Comparison of ENCODE assay signal across 15 cellular contexts in genomic region chr16:84930298-84931106, GRCh38.
DNase-seq lines count a peak whose midpoint lies in the region; ATAC-seq and TF ChIP-seq lines count a peak whose summit lies in the region.
"Had no signal": no experiment of that assay in that cellular context is flagged by ENCODE, and none has a peak within 500 bp of the region (broad histone marks: within the 10 kb centered on the region; RNA-seq: fewer than 3 reads in every experiment).

No MANE protein-coding gene starts in this region.

- H3K9me3 ChIP-seq in mesenchymal stem cell (ENCODE audit: control insufficient read depth, low read length) (no peaks in the 10 kb centered on the region), upper lobe of right lung (no peaks in the 10 kb centered on the region), A673 (ENCODE audit: low read depth, low read length, poor library complexity, severe bottlenecking) (no peaks in the 10 kb centered on the region)
- H3K9me3 ChIP-seq: pancreas had no signal

- TF ChIP-seq CTCF in upper lobe of right lung (IDR thresholded peaks at IDR 0.05) (no peak), A673 (conservative IDR thresholded peaks at IDR 0.05; ENCODE audit: low read depth, low read length) (no peak)

- no peak overlapping the region for H2BK120ac ChIP-seq in mesenchymal stem cell (ENCODE audit: low read depth, low read length)

- POLR2A ChIA-PET in A673 (lab: Charles Lee; ENCODE audit: low non-redundant PET): no interaction called here

- no peak overlapping the region for H2AK5ac ChIP-seq in mesenchymal stem cell (ENCODE audit: low read length, severe bottlenecking)

- no peaks in the 10 kb centered on the region for H3K27me3 ChIP-seq in mesenchymal stem cell (ENCODE audit: control insufficient read depth in 1 of 2, insufficient read depth in 1 of 2, low read length in 2 of 2)
- no peaks in the 10 kb centered on the region for H3K27me3 ChIP-seq in upper lobe of right lung
- H3K27me3 ChIP-seq in A673 (replicated peaks; ENCODE audit: insufficient read depth, low read depth, low read length, poor library complexity): no peaks in the 10 kb centered on the region
- H3K27me3 ChIP-seq: pancreas had no signal

- H3K18ac ChIP-seq in mesenchymal stem cell (ENCODE audit: low read depth in 1 of 2, low read length in 2 of 2): no peak overlapping the region

- H3K23ac ChIP-seq in mesenchymal stem cell (ENCODE audit: low read length in 2 of 2): no peak overlapping the region

- no peak overlapping the region for H3K4me3 Mint-ChIP-seq in activated naive CD4-positive, alpha-beta T cell treated with anti-CD3 and anti-CD28 coated beads, Interleukin-2, amount 50 U/mL, for 24 hours
- no peak overlapping the region for H3K4me3 Mint-ChIP-seq in activated T-helper 1 cell treated with anti-CD3 and anti-CD28 coated beads, Interleukin-12 subunit alpha, Interleukin-12 subunit beta, Interleukin-2, Interleukin-4 antibody, amounts not matched to agents 30 ng/mL and 10 ng/mL and 1 ng/mL, durations not matched to agents 14 hours and 24 hours and 36 hours
- H3K4me3 Mint-ChIP-seq: T-helper 2 cell treated with Interferon-gamma antibody and Interleukin-4, amounts not matched to agents 5 μg/mL and 100 μg/mL, for 36 hours had no signal

- DNase-seq in activated naive CD4-positive, alpha-beta T cell treated with anti-CD3 and anti-CD28 coated beads, Interleukin-2, amount 50 U/mL, for 16 hours: no peak
- no peak for DNase-seq in activated T-helper 1 cell treated with anti-CD3 and anti-CD28 coated beads, Interleukin-12 subunit alpha, Interleukin-12 subunit beta, Interleukin-2, Interleukin-4 antibody, amounts not matched to agents 30 ng/mL and 10 ng/mL and 1 ng/mL, durations not matched to agents 14 hours and 24 hours and 36 hours (ENCODE audit: low spot score)
- DNase-seq in mesenchymal stem cell (no peak), upper lobe of right lung (no peak), A673 (ENCODE audit: low spot score) (no peak), T1000 (lab: John Stamatoyannopoulos, UW) (no peak)
- no peak for DNase-seq in stimulated activated naive CD4-positive, alpha-beta T cell (lab: John Stamatoyannopoulos, UW)
- DNase-seq: activated CD4-positive, CD25-positive, alpha-beta regulatory T cell treated with anti-CD3 and anti-CD28 coated beads, Interleukin-2, amount 50 U/mL, for 72 hours; aorta; NCI-H1694 treated with DMSO at 0.1 percent for 48 hours; NCI-H446 treated with DMSO at 0.1 percent for 48 hours; pancreas had no signal

- intact Hi-C loops in activated T-helper 1 cell treated with anti-CD3 and anti-CD28 coated beads, Interleukin-12 subunit alpha, Interleukin-12 subunit beta, Interleukin-2, Interleukin-4 antibody, amounts not matched to agents 30 ng/mL and 10 ng/mL and 1 ng/mL, durations not matched to agents 14 hours and 24 hours and 36 hours (cut with micrococcal nuclease): no loop called here
- intact Hi-C loops in upper lobe of right lung (cut with DNase I): no loop called here
- intact Hi-C loops in A673 (cut with micrococcal nuclease; ENCODE audit: unreplicated experiment): no loop called here

- H3K4ac ChIP-seq in mesenchymal stem cell (ENCODE audit: low read depth in 1 of 2, low read length in 2 of 2): no peak overlapping the region

- no peak overlapping the region for H3K27ac ChIP-seq in mesenchymal stem cell (ENCODE audit: low read length, poor library complexity, severe bottlenecking)
- H3K27ac ChIP-seq in upper lobe of right lung: no peak overlapping the region
- H3K27ac ChIP-seq in A673 (ENCODE audit: low read depth, low read length, poor library complexity, severe bottlenecking): no peak overlapping the region
- H3K27ac ChIP-seq: pancreas had no signal

- peak overlapping the region; percentile 63 for H3K9ac ChIP-seq in mesenchymal stem cell (ENCODE audit: low read length)

- CTCF ChIA-PET in A673 (lab: Charles Lee): no interaction called here

- no peak overlapping the region for H3K4me2 ChIP-seq in mesenchymal stem cell (ENCODE audit: low read length, poor library complexity, severe bottlenecking)

- H3K79me1 ChIP-seq in mesenchymal stem cell (replicated peaks; ENCODE audit: low read length, poor library complexity, severe bottlenecking): no peaks in the 10 kb centered on the region

- H3K4me1 ChIP-seq in mesenchymal stem cell (ENCODE audit: control insufficient read depth, insufficient read depth, low read depth, low read length) (peaks cover 15% of the 10 kb centered on the region), upper lobe of right lung (no peaks in the 10 kb centered on the region), A673 (ENCODE audit: insufficient read depth, low read length, poor library complexity, severe bottlenecking) (no peaks in the 10 kb centered on the region)

- H3K14ac ChIP-seq in mesenchymal stem cell (ENCODE audit: low read length in 2 of 2): peak overlapping the region in 1 of 2 experiments; percentile 75

- no peaks in the 10 kb centered on the region for H3K27me3 Mint-ChIP-seq in activated naive CD4-positive, alpha-beta T cell treated with anti-CD3 and anti-CD28 coated beads, Interleukin-2, amount 50 U/mL, for 24 hours
- peaks cover 7% of the 10 kb centered on the region for H3K27me3 Mint-ChIP-seq in activated T-helper 1 cell treated with anti-CD3 and anti-CD28 coated beads, Interleukin-12 subunit alpha, Interleukin-12 subunit beta, Interleukin-2, Interleukin-4 antibody, amounts not matched to agents 30 ng/mL and 10 ng/mL and 1 ng/mL, durations not matched to agents 14 hours and 24 hours and 36 hours (ENCODE audit: insufficient read depth)

- H3K9me3 Mint-ChIP-seq in activated naive CD4-positive, alpha-beta T cell treated with anti-CD3 and anti-CD28 coated beads, Interleukin-2, amount 50 U/mL, for 24 hours: no peaks in the 10 kb centered on the region
- H3K9me3 Mint-ChIP-seq in activated T-helper 1 cell treated with anti-CD3 and anti-CD28 coated beads, Interleukin-12 subunit alpha, Interleukin-12 subunit beta, Interleukin-2, Interleukin-4 antibody, amounts not matched to agents 30 ng/mL and 10 ng/mL and 1 ng/mL, durations not matched to agents 14 hours and 24 hours and 36 hours: no peaks in the 10 kb centered on the region
- H3K9me3 Mint-ChIP-seq: T-helper 2 cell treated with Interferon-gamma antibody and Interleukin-4, amounts not matched to agents 5 μg/mL and 100 μg/mL, for 36 hours had no signal

- BruUV-seq in A673 (replicated peaks; lab: Mats Ljungman, UMichigan): no TSS peak

- H2AFZ ChIP-seq in mesenchymal stem cell (ENCODE audit: low read depth, low read length): no peak overlapping the region

- H2BK15ac ChIP-seq in mesenchymal stem cell (ENCODE audit: low read depth, poor library complexity, severe bottlenecking): no peak overlapping the region

- ATAC-seq in upper lobe of right lung: peak; percentile 50
- ATAC-seq: left lobe of liver, pancreas had no signal

- WGBS in mesenchymal stem cell: 74% methylated on average over 5 of the region's 8 CpGs

- H3K36me3 ChIP-seq in mesenchymal stem cell (ENCODE audit: control insufficient read depth in 1 of 2, insufficient read depth in 2 of 2, low read depth in 1 of 2, low read length in 2 of 2) (no peaks in the 10 kb centered on the region), upper lobe of right lung (no peaks in the 10 kb centered on the region), A673 (ENCODE audit: insufficient read depth, low read length, poor library complexity, severe bottlenecking) (no peaks in the 10 kb centered on the region)
- H3K36me3 ChIP-seq: pancreas had no signal

- H2BK12ac ChIP-seq in mesenchymal stem cell (ENCODE audit: low read length in 2 of 2): no peak overlapping the region

- H3K27ac Mint-ChIP-seq in activated naive CD4-positive, alpha-beta T cell treated with anti-CD3 and anti-CD28 coated beads, Interleukin-2, amount 50 U/mL, for 24 hours: peak overlapping the region; percentile 81
- peak overlapping the region; percentile 83 for H3K27ac Mint-ChIP-seq in activated T-helper 1 cell treated with anti-CD3 and anti-CD28 coated beads, Interleukin-12 subunit alpha, Interleukin-12 subunit beta, Interleukin-2, Interleukin-4 antibody, amounts not matched to agents 30 ng/mL and 10 ng/mL and 1 ng/mL, durations not matched to agents 14 hours and 24 hours and 36 hours
- H3K27ac Mint-ChIP-seq: T-helper 2 cell treated with Interferon-gamma antibody and Interleukin-4, amounts not matched to agents 5 μg/mL and 100 μg/mL, for 36 hours had no signal

- H3K4me3 ChIP-seq in mesenchymal stem cell (ENCODE audit: insufficient read depth in 1 of 2, low read depth in 1 of 2, low read length in 2 of 2) (no peak overlapping the region), upper lobe of right lung (no peak overlapping the region), A673 (ENCODE audit: low read depth, low read length, poor library complexity, severe bottlenecking) (no peak overlapping the region)
- H3K4me3 ChIP-seq: pancreas had no signal

- no peaks in the 10 kb centered on the region for H3K36me3 Mint-ChIP-seq in activated naive CD4-positive, alpha-beta T cell treated with anti-CD3 and anti-CD28 coated beads, Interleukin-2, amount 50 U/mL, for 24 hours
- H3K36me3 Mint-ChIP-seq in activated T-helper 1 cell treated with anti-CD3 and anti-CD28 coated beads, Interleukin-12 subunit alpha, Interleukin-12 subunit beta, Interleukin-2, Interleukin-4 antibody, amounts not matched to agents 30 ng/mL and 10 ng/mL and 1 ng/mL, durations not matched to agents 14 hours and 24 hours and 36 hours (ENCODE audit: low read depth): no peaks in the 10 kb centered on the region

- H3K4me1 Mint-ChIP-seq in activated naive CD4-positive, alpha-beta T cell treated with anti-CD3 and anti-CD28 coated beads, Interleukin-2, amount 50 U/mL, for 24 hours: peaks cover 4% of the 10 kb centered on the region
- H3K4me1 Mint-ChIP-seq in activated T-helper 1 cell treated with anti-CD3 and anti-CD28 coated beads, Interleukin-12 subunit alpha, Interleukin-12 subunit beta, Interleukin-2, Interleukin-4 antibody, amounts not matched to agents 30 ng/mL and 10 ng/mL and 1 ng/mL, durations not matched to agents 14 hours and 24 hours and 36 hours (ENCODE audit: low read depth): no peaks in the 10 kb centered on the region

- peak overlapping the region; percentile 59 for H4K91ac ChIP-seq in mesenchymal stem cell (ENCODE audit: low read length)

- H2BK5ac ChIP-seq in mesenchymal stem cell (ENCODE audit: low read depth, low read length, poor library complexity, severe bottlenecking): no peak overlapping the region

- no peak overlapping the region for H4K8ac ChIP-seq in mesenchymal stem cell (ENCODE audit: low read length)
